In genomic region chr5:133029321-133029720, GRCh38 we compare ENCODE assay signal across 23 cellular contexts.
"Had no signal": no experiment of that assay in that cellular context is flagged by ENCODE, and none has a peak within 500 bp of the region (broad histone marks: within the 10 kb centered on the region; RNA-seq: fewer than 3 reads in every experiment).

No MANE protein-coding gene starts in this region.

- H3K4me3 Mint-ChIP-seq: activated CD4-positive, alpha-beta memory T cell treated with anti-CD3 and anti-CD28 coated beads for 36 hours; activated naive CD8-positive, alpha-beta T cell treated with anti-CD3 and anti-CD28 coated beads for 36 hours; activated T-helper 1 cell treated with anti-CD3 and anti-CD28 coated beads, Interleukin-12 subunit alpha, Interleukin-12 subunit beta, Interleukin-2, Interleukin-4 antibody, amounts not matched to agents 30 ng/mL and 10 ng/mL and 1 ng/mL, durations not matched to agents 14 hours and 24 hours and 36 hours; central memory CD8-positive, alpha-beta T cell had no signal

- DNase-seq: activated CD4-positive, alpha-beta memory T cell treated with anti-CD3 and anti-CD28 coated beads for 36 hours; activated CD4-positive, alpha-beta T cell treated with anti-CD3 and anti-CD28 coated beads for 4 hours; activated naive CD4-positive, alpha-beta T cell; activated naive CD8-positive, alpha-beta T cell treated with anti-CD3 and anti-CD28 coated beads for 36 hours; activated T-cell treated with anti-CD3 and anti-CD28 coated beads for 4 hours; amygdala; brain microvascular endothelial cell; cortex of kidney; effector CD4-positive, alpha-beta T cell; gastrocnemius medialis; heart left ventricle; left lung; midbrain; SW 1271; T-helper 2 cell; upper lobe of left lung; WERI-Rb-1 had no signal

- H3K9me3 ChIP-seq: gastrocnemius medialis, heart left ventricle, left lung, right atrium auricular region, upper lobe of left lung had no signal

- H3K36me3 Mint-ChIP-seq: activated CD4-positive, alpha-beta memory T cell treated with anti-CD3 and anti-CD28 coated beads for 36 hours had no signal

- H3K27me3 ChIP-seq: brain microvascular endothelial cell, gastrocnemius medialis, heart left ventricle, left lung, right atrium auricular region, upper lobe of left lung had no signal

- ATAC-seq: esophagus mucosa, gastrocnemius medialis, heart left ventricle, left lung had no signal

- H3K9me3 Mint-ChIP-seq: activated CD4-positive, alpha-beta memory T cell treated with anti-CD3 and anti-CD28 coated beads for 36 hours; activated T-helper 1 cell treated with anti-CD3 and anti-CD28 coated beads, Interleukin-12 subunit alpha, Interleukin-12 subunit beta, Interleukin-2, Interleukin-4 antibody, amounts not matched to agents 30 ng/mL and 10 ng/mL and 1 ng/mL, durations not matched to agents 14 hours and 24 hours and 36 hours; central memory CD8-positive, alpha-beta T cell; stimulated activated naive CD8-positive, alpha-beta T cell treated with anti-CD3 and anti-CD28 coated beads, Interleukin-15, Interleukin-2, amounts not matched to agents 100 ng/mL and 50 ng/mL, for 24 hours had no signal

- H3K36me3 ChIP-seq: brain microvascular endothelial cell, gastrocnemius medialis, left lung, right atrium auricular region, upper lobe of left lung had no signal

- H3K27me3 Mint-ChIP-seq: activated CD4-positive, alpha-beta memory T cell treated with anti-CD3 and anti-CD28 coated beads for 36 hours; activated naive CD8-positive, alpha-beta T cell treated with anti-CD3 and anti-CD28 coated beads for 36 hours; central memory CD8-positive, alpha-beta T cell; progenitor cell of endocrine pancreas; stimulated activated naive CD8-positive, alpha-beta T cell treated with anti-CD3 and anti-CD28 coated beads, Interleukin-15, Interleukin-2, amounts not matched to agents 100 ng/mL and 50 ng/mL, for 24 hours had no signal

- H3K4me3 ChIP-seq: gastrocnemius medialis, heart left ventricle, left lung, right atrium auricular region, upper lobe of left lung had no signal

- H3K27ac Mint-ChIP-seq: activated CD4-positive, alpha-beta memory T cell treated with anti-CD3 and anti-CD28 coated beads for 36 hours; activated naive CD8-positive, alpha-beta T cell treated with anti-CD3 and anti-CD28 coated beads for 36 hours; activated T-helper 1 cell treated with anti-CD3 and anti-CD28 coated beads, Interleukin-12 subunit alpha, Interleukin-12 subunit beta, Interleukin-2, Interleukin-4 antibody, amounts not matched to agents 30 ng/mL and 10 ng/mL and 1 ng/mL, durations not matched to agents 14 hours and 24 hours and 36 hours; stimulated activated naive CD8-positive, alpha-beta T cell treated with anti-CD3 and anti-CD28 coated beads, Interleukin-15, Interleukin-2, amounts not matched to agents 100 ng/mL and 50 ng/mL, for 24 hours had no signal

- H3K27ac ChIP-seq: brain microvascular endothelial cell, gastrocnemius medialis, heart left ventricle, left lung, right atrium auricular region, upper lobe of left lung, WERI-Rb-1 had no signal
